14 cellular contexts compared by ENCODE assay signal in genomic region chr22:23949764-23950163, GRCh38. TPM values are rescaled to one million over a fixed set of nuclear protein-coding genes. Genes with fewer than 3 reads are reported as not detected.
"Had no signal": no experiment of that assay in that cellular context is flagged by ENCODE, and none has a peak within 500 bp of the region (broad histone marks: within the 10 kb centered on the region; RNA-seq: fewer than 3 reads in every experiment).

No MANE protein-coding gene starts in this region.

RNA-seq across cellular contexts. Expression of gene GSTT2B, which starts 11.2 kb away (rescaled TPM):
- total RNA-seq: vagina had no signal

RNA-seq across cellular contexts. Expression of gene DDTL, which starts 16.9 kb away (rescaled TPM):
- total RNA-seq: temporal lobe, vagina had no signal

RNA-seq across cellular contexts. Expression of gene GSTT2, which starts 30.2 kb away (rescaled TPM):
- total RNA-seq: stomach, subcutaneous adipose tissue, temporal lobe, thoracic aorta, urinary bladder, uterus, vagina had no signal

RNA-seq across cellular contexts. Expression of gene GSTT4, which starts 55.5 kb away (rescaled TPM):
- total RNA-seq: stomach, subcutaneous adipose tissue, suprapubic skin, temporal lobe, thoracic aorta, thyroid gland, tibial nerve, transverse colon, upper lobe of left lung, upper lobe of right lung, ureter, urinary bladder, uterus, vagina had no signal
